ENCODE assay signal across 15 cellular contexts in the genomic region with DNA sequence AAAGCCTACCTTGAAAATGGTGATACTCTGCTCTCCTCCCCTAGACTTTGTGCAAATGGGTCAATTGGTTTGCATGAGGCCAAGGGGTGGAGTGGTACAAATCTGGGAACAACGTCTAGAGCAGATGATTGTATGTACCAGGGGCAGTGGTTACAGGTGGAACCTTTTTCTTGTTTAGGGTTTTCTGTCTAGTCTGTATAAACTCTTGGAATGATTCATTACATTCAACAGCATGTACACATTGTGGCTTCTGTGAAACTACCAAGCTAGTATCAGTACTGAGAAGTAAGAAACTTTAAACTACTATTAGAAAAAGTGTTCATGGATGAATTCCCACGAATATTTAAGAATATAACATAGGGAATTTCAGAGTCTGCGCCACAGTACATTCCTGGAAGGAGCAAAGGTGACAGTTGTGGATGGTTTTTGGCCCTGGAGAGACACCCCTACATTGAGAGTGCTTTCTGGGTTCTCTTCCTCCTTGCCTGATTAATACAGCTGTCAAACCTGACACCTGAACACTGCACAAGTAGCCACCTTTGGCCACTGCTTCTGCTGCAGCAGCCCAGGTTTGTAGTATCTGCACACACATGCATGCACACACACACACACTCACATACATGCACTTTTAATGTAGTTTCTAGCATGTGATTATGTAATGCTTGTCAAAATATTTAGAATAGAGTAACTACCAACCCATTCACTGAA. TPM values are rescaled to one million over a fixed set of nuclear protein-coding genes. Genes with fewer than 3 reads are reported as not detected.
DNase-seq lines count a peak whose midpoint lies in the region; ATAC-seq lines count a peak whose summit lies in the region.
"Had no signal": no experiment of that assay in that cellular context is flagged by ENCODE, and none has a peak within 500 bp of the region (broad histone marks: within the 10 kb centered on the region; RNA-seq: fewer than 3 reads in every experiment).

No MANE protein-coding gene starts in this region.

- H3K27ac ChIP-seq in substantia nigra (ENCODE audit: low read depth, low read length, poor library complexity, severe bottlenecking) = no peak overlapping the region
- H3K27ac ChIP-seq: esophagus squamous epithelium had no signal

- in situ Hi-C loops in G401 (cut with HindIII; ENCODE audit: low sequenced_read_pairs) = no loop called here

- intact Hi-C loops in left ventricle myocardium superior (cut with micrococcal nuclease) = no loop called here

- ATAC-seq in GM18520 (IDR thresholded peaks at IDR 0.05; ENCODE audit: unreplicated experiment) (peak; percentile 83), GM21360 (IDR thresholded peaks at IDR 0.05; ENCODE audit: unreplicated experiment) (peak; percentile 97), HG02970 (IDR thresholded peaks at IDR 0.05; ENCODE audit: low FRiP score, unreplicated experiment) (peak; percentile 86), HG03575 (IDR thresholded peaks at IDR 0.05; ENCODE audit: extremely low read depth, insufficient number of reproducible peaks, low FRiP score, unreplicated experiment) (peak; percentile 99), left ventricle myocardium superior (no peak)
- ATAC-seq: naive thymus-derived CD4-positive, alpha-beta T cell had no signal

- DNase-seq in left ventricle myocardium superior (no peak), NCI-H146 treated with DMSO at 0.1 percent for 48 hours (lab: John Stamatoyannopoulos, UW; ENCODE audit: unreplicated experiment) (no peak), G401 (ENCODE audit: low spot score) (no peak), substantia nigra (lab: John Stamatoyannopoulos, UW) (no peak)
- DNase-seq: activated gamma-delta T cell treated with Interleukin-2 at 50 U/mL for 16 hours; CD4-positive, CD25-positive, alpha-beta regulatory T cell; esophagus squamous epithelium; immature natural killer cell; naive thymus-derived CD4-positive, alpha-beta T cell; NCI-H2081 treated with DMSO at 0.1 percent for 48 hours had no signal

RNA-seq across cellular contexts. Expression of a gene that starts 30.0 kb away (rescaled TPM):
- total RNA-seq in left ventricle myocardium superior = 0.79 TPM
- 0.74 and 2.7 TPM in 2 replicates for total RNA-seq in G401 (2014; rRNA removed; shearing (Covaris generic))
- total RNA-seq: CD4-positive, CD25-positive, alpha-beta regulatory T cell; naive thymus-derived CD4-positive, alpha-beta T cell had no signal

RNA-seq across cellular contexts. Expression of a gene that starts 50.0 kb away (rescaled TPM):
- 1.0 TPM for total RNA-seq in left ventricle myocardium superior
- not detected in 2 replicates for total RNA-seq in G401 (2014; rRNA removed; shearing (Covaris generic))
- total RNA-seq: CD4-positive, CD25-positive, alpha-beta regulatory T cell; esophagus squamous epithelium; naive thymus-derived CD4-positive, alpha-beta T cell; smooth muscle cell had no signal
